Comparison of ENCODE assay signal across 27 cellular contexts in genomic region chr6:166379800-166380199, GRCh38. TPM values are rescaled to one million over a fixed set of nuclear protein-coding genes. Genes with fewer than 3 reads are reported as not detected.
DNase-seq lines count a peak whose midpoint lies in the region; ATAC-seq, FAIRE-seq and TF ChIP-seq lines count a peak whose summit lies in the region.
"Had no signal": no experiment of that assay in that cellular context is flagged by ENCODE, and none has a peak within 500 bp of the region (broad histone marks: within the 10 kb centered on the region; RNA-seq: fewer than 3 reads in every experiment).

No MANE protein-coding gene starts in this region.

- H3K27ac ChIP-seq in pancreas (peak overlapping the region in 2 of 4 donors; percentile 90 to 97), SJCRH30 (no peak overlapping the region)
- H3K27ac ChIP-seq: neural progenitor cell, PC-9 had no signal

- H3K36me3 ChIP-seq in pancreas (no peaks in the 10 kb centered on the region), SJCRH30 (no peaks in the 10 kb centered on the region)
- H3K36me3 ChIP-seq: neural progenitor cell, tibial artery had no signal

- H3K9me3 ChIP-seq in pancreas, result no peaks in the 10 kb centered on the region
- H3K9me3 ChIP-seq in SJCRH30 (replicated peaks), result no peaks in the 10 kb centered on the region
- H3K9me3 ChIP-seq: mucosa of descending colon, tibial artery had no signal

- TF ChIP-seq POLR2A in GM12892 (IDR thresholded peaks at IDR 0.05; ENCODE audit: low read depth, low read length), result no peak

- no peak overlapping the region for H3K4me3 Mint-ChIP-seq in activated CD4-positive, alpha-beta memory T cell treated with anti-CD3 and anti-CD28 coated beads, Interleukin-2, amount 10 ng/mL, durations not matched to agents 7 days and 5 days
- no peak overlapping the region for H3K4me3 Mint-ChIP-seq in activated CD4-positive, alpha-beta memory T cell treated with anti-CD3 and anti-CD28 coated beads for 36 hours
- H3K4me3 Mint-ChIP-seq: activated naive CD4-positive, alpha-beta T cell treated with anti-CD3 and anti-CD28 coated beads, Interleukin-2, amount 50 U/mL, for 24 hours; endodermal cell; neural progenitor cell; stimulated activated naive CD8-positive, alpha-beta T cell treated with anti-CD3 and anti-CD28 coated beads, Interleukin-15, Interleukin-2, amounts not matched to agents 100 ng/mL and 50 ng/mL, for 24 hours had no signal

- no peak for DNase-seq in GM12892 (ENCODE audit: insufficient read length)
- DNase-seq in NCI-H1092 (lab: John Stamatoyannopoulos, UW), result peak; percentile 30
- DNase-seq in dermis microvascular lymphatic vessel endothelial cell (ENCODE audit: low read depth in 2 of 2), result peak; percentile 67 to 94
- DNase-seq in pancreas, result peak in 4 of 6 donors; percentile 50 to 70 (median 66)
- DNase-seq in activated CD4-positive, alpha-beta memory T cell treated with anti-CD3 and anti-CD28 coated beads, Interleukin-2, amount 10 ng/mL, durations not matched to agents 7 days and 5 days, result no peak
- DNase-seq in activated CD4-positive, alpha-beta memory T cell treated with anti-CD3 and anti-CD28 coated beads for 36 hours, result no peak
- no peak for DNase-seq in SJCRH30
- DNase-seq in activated effector memory CD4-positive, alpha-beta T cell treated with Interleukin-2 at 50 U/mL for 16 hours, result no peak
- DNase-seq: activated CD4-positive, CD25-positive, alpha-beta regulatory T cell; activated CD8-positive, alpha-beta memory T cell treated with anti-CD3 and anti-CD28 coated beads, Interleukin-2, amount 50 U/mL, for 4 hours; CD4-positive, CD25-positive, alpha-beta regulatory T cell; EL; endodermal cell; mucosa of descending colon; NCI-H1417 treated with DMSO at 0.1 percent for 48 hours; NCI-H2107; NK-92 treated with Interleukin-12 subunit alpha and Interleukin-12 subunit beta, amount 100 ng/mL, for 24 hours; PC-9; SHP77; SW 1271; T1000; tibial artery had no signal

- H3K9me3 Mint-ChIP-seq in activated CD4-positive, alpha-beta memory T cell treated with anti-CD3 and anti-CD28 coated beads, Interleukin-2, amount 10 ng/mL, durations not matched to agents 7 days and 5 days, result no peaks in the 10 kb centered on the region
- H3K9me3 Mint-ChIP-seq in activated CD4-positive, alpha-beta memory T cell treated with anti-CD3 and anti-CD28 coated beads for 36 hours, result no peaks in the 10 kb centered on the region
- H3K9me3 Mint-ChIP-seq: activated naive CD4-positive, alpha-beta T cell treated with anti-CD3 and anti-CD28 coated beads, Interleukin-2, amount 50 U/mL, for 24 hours; CD4-positive, CD25-positive, alpha-beta regulatory T cell; endodermal cell; neural progenitor cell; stimulated activated naive CD8-positive, alpha-beta T cell treated with anti-CD3 and anti-CD28 coated beads, Interleukin-15, Interleukin-2, amounts not matched to agents 100 ng/mL and 50 ng/mL, for 24 hours had no signal

- CTCF ChIA-PET in activated CD4-positive, alpha-beta memory T cell treated with anti-CD3 and anti-CD28 coated beads, Interleukin-2, amount 10 ng/mL, durations not matched to agents 7 days and 5 days (lab: Charles Lee), result interaction anchor here (1.0 to 4.5 kb wide), 7 partner anchors 21 to 103 kb away, joined by 3 to 38 read pairs (median 21); partner anchors contain the start of gene SFT2D1
- CTCF ChIA-PET in activated CD4-positive, alpha-beta memory T cell treated with anti-CD3 and anti-CD28 coated beads for 36 hours (lab: Charles Lee), result interaction anchor here (0.6 to 5.1 kb wide), 5 partner anchors 19 to 104 kb away, joined by 4 to 55 read pairs (median 10); partner anchors contain the start of gene PRR18

- ATAC-seq in pancreas, result peak in 2 of 4 donors; percentile 5 to 15
- ATAC-seq: mucosa of descending colon had no signal

- H3K27me3 Mint-ChIP-seq in activated CD4-positive, alpha-beta memory T cell treated with anti-CD3 and anti-CD28 coated beads, Interleukin-2, amount 10 ng/mL, durations not matched to agents 7 days and 5 days, result no peaks in the 10 kb centered on the region
- no peaks in the 10 kb centered on the region for H3K27me3 Mint-ChIP-seq in activated CD4-positive, alpha-beta memory T cell treated with anti-CD3 and anti-CD28 coated beads for 36 hours
- H3K27me3 Mint-ChIP-seq: activated naive CD4-positive, alpha-beta T cell treated with anti-CD3 and anti-CD28 coated beads, Interleukin-2, amount 50 U/mL, for 24 hours; stimulated activated naive CD8-positive, alpha-beta T cell treated with anti-CD3 and anti-CD28 coated beads, Interleukin-15, Interleukin-2, amounts not matched to agents 100 ng/mL and 50 ng/mL, for 24 hours had no signal

- no peak for TF ChIP-seq CTCF in pancreas (IDR thresholded peaks at IDR 0.05)

- intact Hi-C loops in pancreas (cut with DNase I), result no loop called here
- intact Hi-C loops in activated CD4-positive, alpha-beta memory T cell treated with anti-CD3 and anti-CD28 coated beads for 36 hours (cut with micrococcal nuclease), result loop anchor here (10.0 kb wide), 1 partner anchor 495 kb away; no protein-coding TSS in a partner anchor

- H3K36me3 Mint-ChIP-seq in activated CD4-positive, alpha-beta memory T cell treated with anti-CD3 and anti-CD28 coated beads, Interleukin-2, amount 10 ng/mL, durations not matched to agents 7 days and 5 days (ENCODE audit: low read depth), result no peaks in the 10 kb centered on the region
- H3K36me3 Mint-ChIP-seq in activated CD4-positive, alpha-beta memory T cell treated with anti-CD3 and anti-CD28 coated beads for 36 hours, result no peaks in the 10 kb centered on the region
- H3K36me3 Mint-ChIP-seq: activated naive CD4-positive, alpha-beta T cell treated with anti-CD3 and anti-CD28 coated beads, Interleukin-2, amount 50 U/mL, for 24 hours; CD4-positive, CD25-positive, alpha-beta regulatory T cell; neural progenitor cell had no signal

- H3K4me1 Mint-ChIP-seq in activated CD4-positive, alpha-beta memory T cell treated with anti-CD3 and anti-CD28 coated beads, Interleukin-2, amount 10 ng/mL, durations not matched to agents 7 days and 5 days, result peaks cover 19% of the 10 kb centered on the region
- H3K4me1 Mint-ChIP-seq in activated CD4-positive, alpha-beta memory T cell treated with anti-CD3 and anti-CD28 coated beads for 36 hours (ENCODE audit: low read depth), result peaks cover 7% of the 10 kb centered on the region
- H3K4me1 Mint-ChIP-seq: endodermal cell had no signal

- peak overlapping the region in 1 of 4 donors; percentile 97 for H3K4me3 ChIP-seq in pancreas
- H3K4me3 ChIP-seq in SJCRH30, result no peak overlapping the region
- H3K4me3 ChIP-seq: coronary artery, mucosa of descending colon, neural progenitor cell, PC-9, tibial artery had no signal

- FAIRE-seq in GM12892 (lab: Jason Lieb, UNC) (peak; percentile 46), pancreas (lab: Jason Lieb, UNC) (no peak)
- FAIRE-seq: frontal cortex had no signal

- WGBS in pancreas, 2 donors, result 25 to 26% methylated on average over 4 of the region's 4 CpGs

- H3K27me3 ChIP-seq in pancreas (no peaks in the 10 kb centered on the region), SJCRH30 (no peaks in the 10 kb centered on the region)
- H3K27me3 ChIP-seq: tibial artery had no signal

- POLR2A ChIA-PET in activated CD4-positive, alpha-beta memory T cell treated with anti-CD3 and anti-CD28 coated beads, Interleukin-2, amount 10 ng/mL, durations not matched to agents 7 days and 5 days (lab: Charles Lee), result interaction anchor here (1.9 kb wide), 1 partner anchor 37 kb away, joined by 6 read pairs; the partner anchor contains the start of gene SFT2D1
- POLR2A ChIA-PET in activated CD4-positive, alpha-beta memory T cell treated with anti-CD3 and anti-CD28 coated beads for 36 hours (lab: Charles Lee), result interaction anchor here (1.9 kb wide), 1 partner anchor 37 kb away, joined by 6 read pairs; the partner anchor contains the start of gene SFT2D1

- peaks cover 5 to 32% (median 11%) of the 10 kb centered on the region in 3 donors for H3K4me1 ChIP-seq in pancreas
- no peaks in the 10 kb centered on the region for H3K4me1 ChIP-seq in SJCRH30
- H3K4me1 ChIP-seq: neural progenitor cell had no signal

- no peak overlapping the region for H3K27ac Mint-ChIP-seq in activated CD4-positive, alpha-beta memory T cell treated with anti-CD3 and anti-CD28 coated beads, Interleukin-2, amount 10 ng/mL, durations not matched to agents 7 days and 5 days
- H3K27ac Mint-ChIP-seq in activated CD4-positive, alpha-beta memory T cell treated with anti-CD3 and anti-CD28 coated beads for 36 hours, result no peak overlapping the region
- H3K27ac Mint-ChIP-seq: activated naive CD4-positive, alpha-beta T cell treated with anti-CD3 and anti-CD28 coated beads, Interleukin-2, amount 50 U/mL, for 24 hours; CD4-positive, CD25-positive, alpha-beta regulatory T cell; endodermal cell; neural progenitor cell; stimulated activated naive CD8-positive, alpha-beta T cell treated with anti-CD3 and anti-CD28 coated beads, Interleukin-15, Interleukin-2, amounts not matched to agents 100 ng/mL and 50 ng/mL, for 24 hours had no signal

RNA-seq across cellular contexts. Expression of gene MPC1, which starts 2.9 kb away (rescaled TPM):
- polyA plus RNA-seq in GM12892 (2012; ENCODE audit: missing spikeins), result 92.3 TPM
- total RNA-seq in dermis microvascular lymphatic vessel endothelial cell (15.4 and 15.8 TPM in 2 replicates), pancreas (10 to 100 TPM; 17.0 to 33.0 (median 24.0) TPM)
- 10 to 100 TPM; 42.6 to 56.3 TPM for polyA plus RNA-seq in pancreas
- 10 to 100 TPM; 23.0 to 24.1 TPM for total RNA-seq in activated CD4-positive, alpha-beta memory T cell treated with anti-CD3 and anti-CD28 coated beads, Interleukin-2, amount 10 ng/mL, durations not matched to agents 7 days and 5 days
- total RNA-seq in activated CD4-positive, alpha-beta memory T cell treated with anti-CD3 and anti-CD28 coated beads for 36 hours, result 10 to 100 TPM; 22.5 to 22.9 TPM
- 76.0 and 89.2 TPM in 2 replicates for total RNA-seq in SJCRH30 (2014; rRNA removed; shearing (Covaris generic))

RNA-seq across cellular contexts. Expression of gene SFT2D1, which starts 37.5 kb away (rescaled TPM):
- 173 TPM for polyA plus RNA-seq in GM12892 (2012; ENCODE audit: missing spikeins)
- total RNA-seq in dermis microvascular lymphatic vessel endothelial cell, result 18.7 and 20.7 TPM in 2 replicates
- 10 to 100 TPM; 14.5 to 31.8 (median 22.6) TPM for total RNA-seq in pancreas
- polyA plus RNA-seq in pancreas, result 10 to 100 TPM; 29.5 to 38.9 TPM
- 10 to 100 TPM; 70.0 to 72.0 TPM for total RNA-seq in activated CD4-positive, alpha-beta memory T cell treated with anti-CD3 and anti-CD28 coated beads, Interleukin-2, amount 10 ng/mL, durations not matched to agents 7 days and 5 days
- 10 to 100 TPM; 57.2 to 59.5 TPM for total RNA-seq in activated CD4-positive, alpha-beta memory T cell treated with anti-CD3 and anti-CD28 coated beads for 36 hours
- 70.1 and 75.8 TPM in 2 replicates for total RNA-seq in SJCRH30 (2014; rRNA removed; shearing (Covaris generic))

Comparison
In these comparisons a context has a peak if more than half of its experiments do, and no peak if none do; other contexts are left out.
1. DNase-seq: peak in NCI-H1092 (single experiment), dermis microvascular lymphatic vessel endothelial cell (2 of 2) and pancreas (4 of 6); none in GM12892 (single experiment), activated CD4-positive, alpha-beta memory T cell treated with anti-CD3 and anti-CD28 coated beads, Interleukin-2, amount 10 ng/mL, durations not matched to agents 7 days and 5 days (single experiment), activated CD4-positive, alpha-beta memory T cell treated with anti-CD3 and anti-CD28 coated beads for 36 hours (single experiment), SJCRH30 (0 of 2) and activated effector memory CD4-positive, alpha-beta T cell treated with Interleukin-2 at 50 U/mL for 16 hours (single experiment).